ENCODE assay signal across 20 cellular contexts in the genomic region with DNA sequence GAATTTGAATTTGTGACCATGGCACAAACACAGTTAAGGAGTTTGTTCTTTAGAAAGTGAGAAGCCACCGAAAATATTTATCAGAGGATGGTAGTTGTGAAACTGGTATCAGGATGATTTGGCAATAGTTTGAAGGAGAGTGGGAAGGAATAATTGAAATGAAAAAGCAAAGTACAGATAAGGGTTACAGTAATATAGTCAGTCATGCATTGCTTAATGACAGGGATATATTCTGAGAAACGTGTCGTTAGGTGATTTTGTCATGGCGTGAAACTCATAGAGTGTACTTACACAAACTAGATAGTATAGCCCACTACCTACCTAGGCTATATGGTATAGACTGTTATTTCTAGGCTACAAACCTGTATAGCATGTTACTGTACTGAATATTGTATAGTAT.
"Had no signal": no experiment of that assay in that cellular context is flagged by ENCODE, and none has a peak within 500 bp of the region (broad histone marks: within the 10 kb centered on the region; RNA-seq: fewer than 3 reads in every experiment).

No MANE protein-coding gene starts in this region.

- H3K9me3 ChIP-seq: body of pancreas, gastroesophageal sphincter, left ventricle myocardium inferior, right atrium auricular region, tibial artery, uterus had no signal

- H3K36me3 ChIP-seq: uterus had no signal

- H3K27ac ChIP-seq: body of pancreas, gastroesophageal sphincter, left ventricle myocardium inferior, right atrium auricular region, SK-N-MC, skin epidermis, tibial artery, uterus had no signal

- H3K4me1 ChIP-seq: body of pancreas, uterus had no signal

- H3K27me3 Mint-ChIP-seq: T-cell had no signal

- H3K4me3 Mint-ChIP-seq: T-cell had no signal

- H3K9me3 Mint-ChIP-seq: T-cell had no signal

- H3K4me3 ChIP-seq: body of pancreas, gastroesophageal sphincter, left ventricle myocardium inferior, right atrium auricular region, SK-N-MC, skin epidermis, tibial artery, uterus had no signal

- H3K27me3 ChIP-seq: body of pancreas, gastroesophageal sphincter, right atrium auricular region, tibial artery, uterus had no signal

- DNase-seq: activated CD4-positive, alpha-beta T cell treated with anti-CD3 and anti-CD28 coated beads, Interleukin-2, amount 50 U/mL, for 1 hour; activated CD4-positive, CD25-positive, alpha-beta regulatory T cell; activated CD8-positive, alpha-beta memory T cell treated with anti-CD3 and anti-CD28 coated beads, Interleukin-2, amount 50 U/mL, for 48 hours; activated gamma-delta T cell treated with Interleukin-2 at 50 U/mL for 16 hours; amniotic stem cell; body of pancreas; central memory CD4-positive, alpha-beta T cell; cortex of kidney; effector memory CD4-positive, alpha-beta T cell; left ventricle myocardium inferior; mesendoderm; posterior cingulate gyrus; stimulated activated CD4-positive, alpha-beta T cell treated with anti-CD3 and anti-CD28 coated beads, Interleukin-4, amount 100 ng/mL, for 4 hours; T-cell; tibial artery; uterus had no signal

- ATAC-seq: body of pancreas, gastroesophageal sphincter, T-cell had no signal
